Comparison of ENCODE assay signal across 20 cellular contexts in the genomic region with DNA sequence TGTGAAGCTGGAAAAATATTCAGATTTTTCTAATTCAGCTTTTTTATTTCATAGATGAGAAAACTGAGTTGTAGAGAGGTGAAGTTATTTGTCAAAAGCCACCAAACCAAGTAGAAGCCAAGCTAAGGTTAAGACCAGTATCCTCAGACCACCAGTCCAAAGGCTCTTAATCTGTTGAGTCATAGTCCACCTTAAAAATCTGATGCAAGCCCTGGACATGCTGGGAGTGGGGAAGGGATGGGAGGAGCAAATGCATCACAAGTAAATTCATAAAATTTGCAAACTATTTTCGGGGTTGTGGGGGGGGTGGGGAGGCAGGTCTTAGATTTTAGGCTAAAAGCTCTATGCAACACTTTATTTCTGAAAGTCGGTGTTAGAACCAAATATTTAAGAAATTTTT.
A peak's percentile ranks its signal among the peaks of the same experiment; 100 is the strongest.
DNase-seq lines count a peak whose midpoint lies in the region; FAIRE-seq and TF ChIP-seq lines count a peak whose summit lies in the region.
"Had no signal": no experiment of that assay in that cellular context is flagged by ENCODE, and none has a peak within 500 bp of the region (broad histone marks: within the 10 kb centered on the region; RNA-seq: fewer than 3 reads in every experiment).

No MANE protein-coding gene starts in this region.

- WGBS in esophagus muscularis mucosa: 85% methylated on average over 2 of the region's 2 CpGs
- no CpG with 5 or more reads among the region's 2 CpGs for WGBS in mesendoderm (ENCODE audit: extremely low coverage, insufficient coverage, low lambda C conversion rate)

- H2BK120ac ChIP-seq in mesendoderm (ENCODE audit: low read depth, low read length): no peak overlapping the region

- FAIRE-seq in HTR-8/SVneo (lab: Jason Lieb, UNC): no peak
- FAIRE-seq: endometrium, GM12891, pancreas had no signal

- H3K18ac ChIP-seq in mesendoderm (ENCODE audit: low read length): no peak overlapping the region

- no peak overlapping the region for H2BK15ac ChIP-seq in mesendoderm (replicated peaks; ENCODE audit: low read depth)

- H3K9ac ChIP-seq in mesendoderm (ENCODE audit: low read length): no peak overlapping the region
- H3K9ac ChIP-seq: KMS-11 had no signal

- H3K4me2 ChIP-seq in mesendoderm (ENCODE audit: low read length): no peak overlapping the region
- H3K4me2 ChIP-seq: KMS-11 had no signal

- no peak overlapping the region for H2AK5ac ChIP-seq in mesendoderm (ENCODE audit: low read length)

- H3K9me3 ChIP-seq in esophagus muscularis mucosa: no peaks in the 10 kb centered on the region
- H3K9me3 ChIP-seq: heart right ventricle, lower lobe of right lung, pancreas, SJCRH30 had no signal

- intact Hi-C loops in esophagus muscularis mucosa (cut with DNase I): no loop called here

- H3K4ac ChIP-seq in mesendoderm (ENCODE audit: low read depth, low read length): peak overlapping the region; percentile 55

- no peaks in the 10 kb centered on the region for H3K79me2 ChIP-seq in mesendoderm (ENCODE audit: control insufficient read depth, insufficient read depth, low read length)

- H3K23ac ChIP-seq in mesendoderm (ENCODE audit: low read length): no peak overlapping the region

- no peaks in the 10 kb centered on the region for H3K79me1 ChIP-seq in mesendoderm (ENCODE audit: low read length)

- no peak for TF ChIP-seq CTCF in esophagus muscularis mucosa (IDR thresholded peaks at IDR 0.05)

- peak; percentile 2 for DNase-seq in ELR (ENCODE audit: low read depth)
- DNase-seq in OCI-M1 (lab: John Stamatoyannopoulos, UW): peak; percentile 19
- no peak for DNase-seq in esophagus muscularis mucosa (ENCODE audit: extremely low spot score)
- DNase-seq in mesendoderm: peak; percentile 36
- no peak for DNase-seq in activated CD4-positive, alpha-beta T cell treated with anti-CD3 and anti-CD28 coated beads for 48 hours
- no peak for DNase-seq in HTR-8/SVneo (ENCODE audit: insufficient read length, low spot score)
- no peak for DNase-seq in NCI-H2107 (lab: John Stamatoyannopoulos, UW)
- DNase-seq: activated CD4-positive, alpha-beta T cell treated with anti-CD3 and anti-CD28 coated beads, Interleukin-2, amount 50 U/mL, for 48 hours; activated naive CD4-positive, alpha-beta T cell treated with anti-CD3 and anti-CD28 coated beads, Interleukin-2, amount 50 U/mL, for 16 hours; dermis blood vessel endothelial cell; heart right ventricle; lower lobe of right lung; NCI-H526; pancreas; SJCRH30; trophoblast cell had no signal

- H3K4me1 ChIP-seq in esophagus muscularis mucosa (peaks cover 13 to 57% (median 52%) of the 10 kb centered on the region in 4 donors), mesendoderm (ENCODE audit: control insufficient read depth, low read depth, low read length) (peaks cover 15% of the 10 kb centered on the region)
- H3K4me1 ChIP-seq: lower lobe of right lung, pancreas, SJCRH30 had no signal

- no peak overlapping the region for H4K5ac ChIP-seq in mesendoderm (ENCODE audit: low read length)

- no peak overlapping the region for H4K8ac ChIP-seq in mesendoderm (ENCODE audit: low read depth, low read length)

- no peak for TF ChIP-seq EP300 in esophagus muscularis mucosa (IDR thresholded peaks at IDR 0.05)

- no peak for TF ChIP-seq POLR2A in esophagus muscularis mucosa (IDR thresholded peaks at IDR 0.05; ENCODE audit: low read depth)

- H3K4me3 ChIP-seq in esophagus muscularis mucosa (no peak overlapping the region), mesendoderm (ENCODE audit: low read length) (no peak overlapping the region)
- H3K4me3 ChIP-seq: heart right ventricle, lower lobe of right lung, pancreas, SJCRH30 had no signal

- no peaks in the 10 kb centered on the region for H3K36me3 ChIP-seq in esophagus muscularis mucosa
- no peaks in the 10 kb centered on the region for H3K36me3 ChIP-seq in mesendoderm (ENCODE audit: control insufficient read depth, insufficient read depth, low read length)
- H3K36me3 ChIP-seq: heart right ventricle, lower lobe of right lung, pancreas, SJCRH30 had no signal

- H3K56ac ChIP-seq in mesendoderm (ENCODE audit: low read length): no peak overlapping the region

- H3K27me3 ChIP-seq in esophagus muscularis mucosa: no peaks in the 10 kb centered on the region
- H3K27me3 ChIP-seq in mesendoderm (ENCODE audit: insufficient read depth, low read length, poor library complexity): no peaks in the 10 kb centered on the region
- H3K27me3 ChIP-seq: pancreas had no signal

- H3K27ac ChIP-seq in esophagus muscularis mucosa (replicated peaks in 1 of 4) (peak overlapping the region in 3 of 4 donors; percentile 57 to 72 (median 61)), mesendoderm (ENCODE audit: low read depth, low read length) (no peak overlapping the region)
- H3K27ac ChIP-seq: C4-2B, heart right ventricle, KMS-11, lower lobe of right lung, pancreas, SJCRH30 had no signal

- H2BK5ac ChIP-seq in mesendoderm (ENCODE audit: low read length): no peak overlapping the region

Comparison
In these comparisons a context has a peak if more than half of its experiments do, and no peak if none do; other contexts are left out.
1. DNase-seq: peak in ELR (single experiment), OCI-M1 (single experiment) and mesendoderm (single experiment); none in esophagus muscularis mucosa (single experiment), activated CD4-positive, alpha-beta T cell treated with anti-CD3 and anti-CD28 coated beads for 48 hours (single experiment), HTR-8/SVneo (single experiment) and NCI-H2107 (single experiment).